ENCODE assay signal across 13 cellular contexts in the genomic region with DNA sequence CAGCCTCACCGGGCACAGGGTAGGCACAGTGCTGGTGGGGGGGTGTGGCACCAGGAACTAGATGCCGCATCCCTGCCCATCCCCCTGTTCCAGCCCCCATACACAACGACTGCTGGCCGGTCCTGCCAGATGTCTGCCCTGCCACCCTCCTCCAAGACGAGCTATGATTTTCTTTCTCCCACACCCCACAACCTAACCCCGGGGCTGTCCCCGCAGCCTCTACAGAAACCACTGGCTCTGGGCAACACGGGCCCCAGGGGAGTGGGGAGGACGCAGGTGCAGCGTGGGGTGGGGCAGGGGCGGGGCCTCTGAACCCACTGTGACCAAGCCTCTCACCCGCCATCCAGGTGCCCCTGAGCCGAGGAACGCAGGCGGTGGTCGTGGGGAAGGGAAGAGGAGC. TPM values are rescaled to one million over a fixed set of nuclear protein-coding genes. Genes with fewer than 3 reads are reported as not detected.
DNase-seq lines count a peak whose midpoint lies in the region; TF ChIP-seq lines count a peak whose summit lies in the region.
"Had no signal": no experiment of that assay in that cellular context is flagged by ENCODE, and none has a peak within 500 bp of the region (broad histone marks: within the 10 kb centered on the region; RNA-seq: fewer than 3 reads in every experiment).

No MANE protein-coding gene starts in this region.

- no peaks in the 10 kb centered on the region for H3K79me2 ChIP-seq in hepatocyte

- WGBS in hepatocyte (ENCODE audit: low lambda C conversion rate, missing lambda C conversion rate): 85% methylated on average over 7 of the region's 16 CpGs

- H3K36me3 ChIP-seq in KOPT-K1 (ENCODE audit: insufficient read depth, low read length) (no peaks in the 10 kb centered on the region), colonic mucosa (no peaks in the 10 kb centered on the region), hepatocyte (replicated peaks; ENCODE audit: insufficient read depth, low read depth) (no peaks in the 10 kb centered on the region)
- H3K36me3 ChIP-seq: right atrium auricular region had no signal

- H2AFZ ChIP-seq in hepatocyte: no peak overlapping the region

- no peaks in the 10 kb centered on the region for H3K27me3 ChIP-seq in mononuclear cell (ENCODE audit: insufficient read depth, low read length)
- H3K27me3 ChIP-seq in colonic mucosa: no peaks in the 10 kb centered on the region
- H3K27me3 ChIP-seq in hepatocyte: no peaks in the 10 kb centered on the region
- H3K27me3 ChIP-seq: right atrium auricular region had no signal

- intact Hi-C loops in colonic mucosa (cut with DNase I): no loop called here

- no peaks in the 10 kb centered on the region for H4K20me1 ChIP-seq in hepatocyte (ENCODE audit: insufficient read depth, poor library complexity, severe bottlenecking)

- H3K4me1 ChIP-seq in mononuclear cell (ENCODE audit: insufficient read depth, low read length): peaks cover 60% of the 10 kb centered on the region
- no peaks in the 10 kb centered on the region for H3K4me1 ChIP-seq in colonic mucosa
- no peaks in the 10 kb centered on the region for H3K4me1 ChIP-seq in hepatocyte (ENCODE audit: insufficient read depth)

- peak; percentile 62 for DNase-seq in NCI-H146 (lab: John Stamatoyannopoulos, UW)
- no peak for DNase-seq in NCI-H146 treated with DMSO at 0.1 percent for 48 hours (lab: John Stamatoyannopoulos, UW; ENCODE audit: unreplicated experiment)
- DNase-seq in GDM1 (lab: John Stamatoyannopoulos, UW): no peak
- DNase-seq in colonic mucosa: no peak
- DNase-seq in hepatocyte (ENCODE audit: low spot score): no peak
- DNase-seq: activated CD4-positive, alpha-beta T cell treated with anti-CD3 and anti-CD28 coated beads for 1 hour; DMS79 treated with DMSO at 0.1 percent for 48 hours; NCI-H524 treated with DMSO at 0.1 percent for 48 hours; SK-N-SH had no signal

- H3K27ac ChIP-seq in KOPT-K1 (ENCODE audit: low read depth, low read length, poor library complexity, severe bottlenecking) (peak overlapping the region; percentile 35), colonic mucosa (no peak overlapping the region), hepatocyte (no peak overlapping the region)
- H3K27ac ChIP-seq: right atrium auricular region had no signal

- no peak overlapping the region for H3K4me2 ChIP-seq in hepatocyte
- H3K4me2 ChIP-seq: SK-N-SH had no signal

- peaks cover 8% of the 10 kb centered on the region for H3K9me3 ChIP-seq in KOPT-K1 (ENCODE audit: insufficient read depth, low read length, poor library complexity, severe bottlenecking)
- H3K9me3 ChIP-seq in mononuclear cell (ENCODE audit: low read depth, low read length): no peaks in the 10 kb centered on the region
- H3K9me3 ChIP-seq in colonic mucosa: no peaks in the 10 kb centered on the region
- H3K9me3 ChIP-seq in hepatocyte (ENCODE audit: low read depth): no peaks in the 10 kb centered on the region
- H3K9me3 ChIP-seq: SK-N-SH had no signal

- H3K9me2 ChIP-seq in hepatocyte (replicated peaks; ENCODE audit: insufficient read depth): no peaks in the 10 kb centered on the region
- H3K9me2 ChIP-seq: SK-N-SH had no signal

- no peak for TF ChIP-seq CTCF in colonic mucosa (IDR thresholded peaks at IDR 0.05)
- TF ChIP-seq CTCF in hepatocyte (IDR thresholded peaks at IDR 0.05; ENCODE audit: poor library complexity): no peak

- H3K9ac ChIP-seq in colonic mucosa (ENCODE audit: low read depth in 2 of 2, low read length in 2 of 2): no peak overlapping the region
- H3K9ac ChIP-seq: SK-N-SH had no signal

- H3K4me3 ChIP-seq in mononuclear cell (ENCODE audit: low read length) (peak overlapping the region; percentile 43), colonic mucosa (no peak overlapping the region), hepatocyte (no peak overlapping the region)
- H3K4me3 ChIP-seq: right atrium auricular region had no signal

- TF ChIP-seq POLR2A in GM19193 (IDR thresholded peaks at IDR 0.05; ENCODE audit: extremely low read depth, insufficient read depth, insufficient read length): peak; percentile 31

RNA-seq across cellular contexts. Expression of gene PGLS, which starts 15.5 kb away (rescaled TPM):
- total RNA-seq in mononuclear cell (43.0 TPM), colonic mucosa (100 to 1,000 TPM in 1 of 2 donors, 10 to 100 TPM in 1; 93.0 to 114 TPM), hepatocyte (89.9 and 94.4 TPM in 2 replicates)
- polyA plus RNA-seq in hepatocyte: 98.7 and 122 TPM in 2 replicates

RNA-seq across cellular contexts. Expression of gene COLGALT1, which starts 28.5 kb away (rescaled TPM):
- total RNA-seq in mononuclear cell (25.3 TPM), colonic mucosa (10 to 100 TPM; 51.4 to 90.9 TPM), hepatocyte (55.4 and 61.3 TPM in 2 replicates)
- polyA plus RNA-seq in hepatocyte: 54.9 and 58.9 TPM in 2 replicates

RNA-seq across cellular contexts. Expression of gene SLC27A1, which starts 56.6 kb away (rescaled TPM):
- total RNA-seq in mononuclear cell (5.8 TPM), colonic mucosa (1 to 10 TPM; 4.2 to 5.1 TPM), hepatocyte (6.2 and 8.7 TPM in 2 replicates)
- polyA plus RNA-seq in hepatocyte: 8.6 and 10.9 TPM in 2 replicates
